In genomic region chr6:136319732-136320131, GRCh38 we compare ENCODE assay signal across 24 cellular contexts.
"Had no signal": no experiment of that assay in that cellular context is flagged by ENCODE, and none has a peak within 500 bp of the region (broad histone marks: within the 10 kb centered on the region; RNA-seq: fewer than 3 reads in every experiment).

No MANE protein-coding gene starts in this region.

- H3K36me3 Mint-ChIP-seq: activated CD8-positive, alpha-beta memory T cell treated with anti-CD3 and anti-CD28 coated beads, Interleukin-2, amount 10 ng/mL, durations not matched to agents 7 days and 5 days; activated naive CD4-positive, alpha-beta T cell treated with anti-CD3 and anti-CD28 coated beads, Interleukin-2, amount 50 U/mL, for 72 hours; brain had no signal

- H3K4me3 Mint-ChIP-seq: activated CD8-positive, alpha-beta memory T cell treated with anti-CD3 and anti-CD28 coated beads, Interleukin-2, amount 10 ng/mL, durations not matched to agents 7 days and 5 days; activated naive CD8-positive, alpha-beta T cell treated with anti-CD3 and anti-CD28 coated beads, Interleukin-2, amount 50 U/mL, for 24 hours; activated T-cell treated with anti-CD3 and anti-CD28 coated beads, Interleukin-2, amount 50 U/mL, for 24 hours; brain; central memory CD8-positive, alpha-beta T cell; T-helper 1 cell treated with Interleukin-12 subunit alpha and Interleukin-12 subunit beta and Interleukin-4 antibody, amounts not matched to agents 30 μg/mL and 1 μg/mL, for 36 hours had no signal

- FAIRE-seq: astrocyte had no signal

- H3K27ac ChIP-seq: SK-N-MC had no signal

- H3K27me3 Mint-ChIP-seq: activated CD8-positive, alpha-beta memory T cell treated with anti-CD3 and anti-CD28 coated beads, Interleukin-2, amount 10 ng/mL, durations not matched to agents 7 days and 5 days; activated T-cell treated with anti-CD3 and anti-CD28 coated beads, Interleukin-2, amount 50 U/mL, for 24 hours had no signal

- DNase-seq: activated CD4-positive, alpha-beta T cell treated with anti-CD3 and anti-CD28 coated beads for 48 hours; activated CD4-positive, alpha-beta T cell treated with anti-CD3 and anti-CD28 coated beads, Interleukin-2, amount 50 U/mL, for 48 hours; activated CD8-positive, alpha-beta memory T cell treated with anti-CD3 and anti-CD28 coated beads, Interleukin-2, amount 10 ng/mL, durations not matched to agents 7 days and 5 days; activated effector memory CD4-positive, alpha-beta T cell treated with anti-CD3 and anti-CD28 coated beads, Interleukin-2, amount 50 U/mL, for 16 hours; activated naive CD4-positive, alpha-beta T cell treated with Interleukin-2 at 50 U/mL for 16 hours; activated naive CD8-positive, alpha-beta T cell treated with anti-CD3 and anti-CD28 coated beads, Interleukin-2, amount 50 U/mL, for 24 hours; activated T-cell treated with anti-CD3 and anti-CD28 coated beads, Interleukin-2, amount 50 U/mL, for 24 hours; amygdala; NCI-H1092 treated with DMSO at 0.1 percent for 48 hours; NCI-H1417 treated with DMSO at 0.1 percent for 48 hours; NCI-H1694 treated with DMSO at 0.1 percent for 48 hours; NCI-H2029 treated with DMSO at 0.1 percent for 48 hours; NCI-H345; NCI-H510A; NCI-H526 treated with DMSO at 0.1 percent for 48 hours; NCI-H82; SIG-M5 had no signal

- H3K9me3 Mint-ChIP-seq: activated naive CD4-positive, alpha-beta T cell treated with anti-CD3 and anti-CD28 coated beads, Interleukin-2, amount 50 U/mL, for 72 hours; activated naive CD8-positive, alpha-beta T cell treated with anti-CD3 and anti-CD28 coated beads, Interleukin-2, amount 50 U/mL, for 24 hours; activated T-cell treated with anti-CD3 and anti-CD28 coated beads, Interleukin-2, amount 50 U/mL, for 24 hours; central memory CD8-positive, alpha-beta T cell; T-helper 1 cell treated with Interleukin-12 subunit alpha and Interleukin-12 subunit beta and Interleukin-4 antibody, amounts not matched to agents 30 μg/mL and 1 μg/mL, for 36 hours had no signal

- H3K4me1 Mint-ChIP-seq: activated naive CD8-positive, alpha-beta T cell treated with anti-CD3 and anti-CD28 coated beads, Interleukin-2, amount 50 U/mL, for 24 hours; central memory CD8-positive, alpha-beta T cell had no signal

- ATAC-seq: activated CD4-positive, CD25-positive, alpha-beta regulatory T cell treated with anti-CD3 and anti-CD28 coated beads, Interleukin-2, amount 50 U/mL, for 24 hours; activated CD8-positive, alpha-beta memory T cell treated with anti-CD3 and anti-CD28 coated beads, Interleukin-2, amount 10 ng/mL, durations not matched to agents 7 days and 5 days; activated naive CD4-positive, alpha-beta T cell treated with anti-CD3 and anti-CD28 coated beads, Interleukin-2, amount 50 U/mL, for 72 hours; activated naive CD8-positive, alpha-beta T cell treated with anti-CD3 and anti-CD28 coated beads, Interleukin-2, amount 50 U/mL, for 24 hours had no signal

- H3K4me3 ChIP-seq: SK-N-MC had no signal

- H3K27ac Mint-ChIP-seq: activated CD8-positive, alpha-beta memory T cell treated with anti-CD3 and anti-CD28 coated beads, Interleukin-2, amount 10 ng/mL, durations not matched to agents 7 days and 5 days; activated naive CD4-positive, alpha-beta T cell treated with anti-CD3 and anti-CD28 coated beads, Interleukin-2, amount 50 U/mL, for 72 hours; activated naive CD8-positive, alpha-beta T cell treated with anti-CD3 and anti-CD28 coated beads, Interleukin-2, amount 50 U/mL, for 24 hours; activated T-cell treated with anti-CD3 and anti-CD28 coated beads, Interleukin-2, amount 50 U/mL, for 24 hours; T-helper 1 cell treated with Interleukin-12 subunit alpha and Interleukin-12 subunit beta and Interleukin-4 antibody, amounts not matched to agents 30 μg/mL and 1 μg/mL, for 36 hours had no signal
